13 cellular contexts compared by ENCODE assay signal in genomic region chr13:91904597-91904996, GRCh38.
A peak's percentile ranks its signal among the peaks of the same experiment; 100 is the strongest.
DNase-seq lines count a peak whose midpoint lies in the region; ATAC-seq and TF ChIP-seq lines count a peak whose summit lies in the region.
"Had no signal": no experiment of that assay in that cellular context is flagged by ENCODE, and none has a peak within 500 bp of the region (broad histone marks: within the 10 kb centered on the region; RNA-seq: fewer than 3 reads in every experiment).

No MANE protein-coding gene starts in this region.

- ATAC-seq in GM18505 (IDR thresholded peaks at IDR 0.05; ENCODE audit: unreplicated experiment) (peak; percentile 72), GM21619 (IDR thresholded peaks at IDR 0.05; ENCODE audit: unreplicated experiment) (peak; percentile 43), HG03342 (IDR thresholded peaks at IDR 0.05; ENCODE audit: unreplicated experiment) (peak; percentile 68)

- H3K4me3 ChIP-seq in esophagus muscularis mucosa = no peak overlapping the region
- no peak overlapping the region for H3K4me3 ChIP-seq in brain microvascular endothelial cell (ENCODE audit: low read depth, low read length)
- H3K4me3 ChIP-seq: right atrium auricular region, suprapubic skin had no signal

- 50% methylated on average over 1 of the region's 1 CpG for WGBS in esophagus muscularis mucosa

- TF ChIP-seq EP300 in esophagus muscularis mucosa (IDR thresholded peaks at IDR 0.05) = no peak

- intact Hi-C loops in esophagus muscularis mucosa (cut with DNase I) = no loop called here

- in situ Hi-C loops in brain microvascular endothelial cell (cut with HindIII; ENCODE audit: low pct_ligation_motif_present, low sequenced_read_pairs) = no loop called here

- TF ChIP-seq CTCF in esophagus muscularis mucosa (IDR thresholded peaks at IDR 0.05) = no peak
- TF ChIP-seq CTCF in brain microvascular endothelial cell (IDR thresholded peaks at IDR 0.05; ENCODE audit: low read depth, low read length, missing control alignments) = no peak

- no peaks in the 10 kb centered on the region for H3K4me1 ChIP-seq in esophagus muscularis mucosa
- H3K4me1 ChIP-seq: right atrium auricular region, suprapubic skin had no signal

- H3K27ac ChIP-seq in esophagus muscularis mucosa (replicated peaks in 1 of 4) = no peak overlapping the region
- H3K27ac ChIP-seq in brain microvascular endothelial cell = no peak overlapping the region
- H3K27ac ChIP-seq: C4-2B, right atrium auricular region, suprapubic skin had no signal

- H3K36me3 ChIP-seq in esophagus muscularis mucosa (no peaks in the 10 kb centered on the region), brain microvascular endothelial cell (replicated peaks) (no peaks in the 10 kb centered on the region)
- H3K36me3 ChIP-seq: right atrium auricular region, suprapubic skin had no signal

- TF ChIP-seq POLR2A in GM18505 (IDR thresholded peaks at IDR 0.05; ENCODE audit: borderline replicate concordance, extremely low read depth, insufficient read depth, insufficient read length) = no peak
- TF ChIP-seq POLR2A in esophagus muscularis mucosa (IDR thresholded peaks at IDR 0.05; ENCODE audit: low read depth) = no peak

- H3K27me3 ChIP-seq in esophagus muscularis mucosa = no peaks in the 10 kb centered on the region
- H3K27me3 ChIP-seq in brain microvascular endothelial cell (replicated peaks) = no peaks in the 10 kb centered on the region
- H3K27me3 ChIP-seq: right atrium auricular region, suprapubic skin had no signal

- peak; percentile 41 for DNase-seq in dermis blood vessel endothelial cell
- no peak for DNase-seq in C1 segment of cervical spinal cord (lab: John Stamatoyannopoulos, UW)
- no peak for DNase-seq in esophagus muscularis mucosa (ENCODE audit: extremely low spot score)
- DNase-seq in NCI-H187 treated with DMSO at 0.1 percent for 48 hours (lab: John Stamatoyannopoulos, UW) = no peak
- no peak for DNase-seq in brain microvascular endothelial cell
- DNase-seq: effector memory CD4-positive, alpha-beta T cell; NCI-H1417 had no signal

- no peaks in the 10 kb centered on the region for H3K9me3 ChIP-seq in esophagus muscularis mucosa
- H3K9me3 ChIP-seq: right atrium auricular region, suprapubic skin had no signal
